Comparison of ENCODE assay signal across 8 cellular contexts in genomic region chr6:31660224-31660997, GRCh38. TPM values are rescaled to one million over a fixed set of nuclear protein-coding genes. Genes with fewer than 3 reads are reported as not detected.
DNase-seq lines count a peak whose midpoint lies in the region; ATAC-seq and TF ChIP-seq lines count a peak whose summit lies in the region.

A gene with protein sequence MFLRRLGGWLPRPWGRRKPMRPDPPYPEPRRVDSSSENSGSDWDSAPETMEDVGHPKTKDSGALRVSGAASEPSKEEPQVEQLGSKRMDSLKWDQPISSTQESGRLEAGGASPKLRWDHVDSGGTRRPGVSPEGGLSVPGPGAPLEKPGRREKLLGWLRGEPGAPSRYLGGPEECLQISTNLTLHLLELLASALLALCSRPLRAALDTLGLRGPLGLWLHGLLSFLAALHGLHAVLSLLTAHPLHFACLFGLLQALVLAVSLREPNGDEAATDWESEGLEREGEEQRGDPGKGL (minus strand): TSS chr6:31660778. CDS start chr6:31659947, 831 bp downstream.

- H3K27ac Mint-ChIP-seq in activated B cell treated with CpG ODN at 0.5 μM for 24 hours = peak within 1 kb of the TSS; percentile 85

- CTCF ChIA-PET in activated B cell treated with CpG ODN at 0.5 μM for 24 hours (lab: Charles Lee) = interaction anchor here (0.7 kb wide), 1 partner anchor 169 kb away, joined by 3 read pairs; no protein-coding TSS in a partner anchor

- peaks cover 66% of the 10 kb centered on the region for H3K36me3 Mint-ChIP-seq in activated B cell treated with CpG ODN at 0.5 μM for 24 hours (ENCODE audit: low read depth)

- intact Hi-C loops in activated B cell treated with CpG ODN at 0.5 μM for 24 hours (cut with micrococcal nuclease) = loop anchor here (1.0 to 10.0 kb wide), 3 partner anchors 8 to 514 kb away; partner anchors contain the start of genes AGPAT1, BAG6 and RNF5

- DNase-seq in GF-D8 (lab: John Stamatoyannopoulos, UW) (peak; percentile 67), NCI-H2227 (lab: John Stamatoyannopoulos, UW; ENCODE audit: unreplicated experiment) (peak; percentile 91), activated B cell treated with CpG ODN at 0.5 μM for 24 hours (peak; percentile 77), cardiac fibroblast (ENCODE audit: low read depth in 2 of 2) (peak; percentile 78 to 87), inferior parietal cortex (ENCODE audit: extremely low spot score) (peak; percentile 71), smooth muscle cell of the brain vasculature (ENCODE audit: low read depth, low spot score) (peak; percentile 51)

- ATAC-seq in HG02798 (IDR thresholded peaks at IDR 0.05; ENCODE audit: poor library complexity, unreplicated experiment) = peak; percentile 54
- peak; percentile 68 for ATAC-seq in activated B cell treated with CpG ODN at 0.5 μM for 24 hours (ENCODE audit: low read depth)
- no peak for ATAC-seq in HG03571 (IDR thresholded peaks at IDR 0.05; ENCODE audit: unreplicated experiment)

- H3K4me3 Mint-ChIP-seq in activated B cell treated with CpG ODN at 0.5 μM for 24 hours = peak within 1 kb of the TSS; percentile 88

- H3K4me3 ChIP-seq in cardiac fibroblast (replicated peaks in 1 of 2; ENCODE audit: low read depth in 2 of 2, low read length in 2 of 2) = peak within 1 kb of the TSS; percentile 88 to 95

- no peaks in the 10 kb centered on the region for H3K27me3 Mint-ChIP-seq in activated B cell treated with CpG ODN at 0.5 μM for 24 hours

- H3K9me3 Mint-ChIP-seq in activated B cell treated with CpG ODN at 0.5 μM for 24 hours = no peaks in the 10 kb centered on the region

- peaks cover 78% of the 10 kb centered on the region for H3K4me1 Mint-ChIP-seq in activated B cell treated with CpG ODN at 0.5 μM for 24 hours

- TF ChIP-seq CTCF in activated B cell treated with CpG ODN at 0.5 μM for 24 hours (IDR thresholded peaks at IDR 0.05) = no peak
- no peak for TF ChIP-seq CTCF in cardiac fibroblast (IDR thresholded peaks at IDR 0.05; ENCODE audit: low read depth, low read length)

- POLR2A ChIA-PET in activated B cell treated with CpG ODN at 0.5 μM for 24 hours (lab: Charles Lee) = interaction anchor here (0.6 to 6.2 kb wide), 28 partner anchors 7 to 1283 kb away, joined by 3 to 188 read pairs (median 4); partner anchors contain the start of genes ABHD16A, APOM, ATP6V1G2 and BAG6

RNA-seq across cellular contexts. Expression of the gene that starts here (rescaled TPM):
- total RNA-seq in activated B cell treated with CpG ODN at 0.5 μM for 24 hours = 29.0 and 29.3 TPM in 2 replicates
